In genomic region chr4:115956054-115956796, GRCh38 we compare ENCODE assay signal across 8 cellular contexts.
A peak's percentile ranks its signal among the peaks of the same experiment; 100 is the strongest.
DNase-seq lines count a peak whose midpoint lies in the region; ATAC-seq, FAIRE-seq and TF ChIP-seq lines count a peak whose summit lies in the region.
"Not testable (repeated sequence)": the region's sequence is repeated elsewhere in the genome, so short reads cannot be mapped to it uniquely, and the experiment has no call there.

No MANE protein-coding gene starts in this region.

- H4K20me1 ChIP-seq in GM12878 (ENCODE audit: control insufficient read depth, insufficient read depth): not testable (repeated sequence)

- peak; percentile 50 for DNase-seq in GM12878 (ENCODE audit: low read depth, low spot score)

- intact Hi-C loops in GM12878 (cut with micrococcal nuclease; ENCODE audit: unreplicated experiment): loop anchor here (2.0 to 10.0 kb wide), 2 partner anchors 103 to 681 kb away; no protein-coding TSS in a partner anchor

- not testable (repeated sequence) for TF ChIP-seq CTCF in GM12878 (IDR thresholded peaks at IDR 0.05 in 2 of 3, conservative IDR thresholded peaks at IDR 0.05 in 1 of 3; ENCODE audit: control insufficient read depth in 2 of 3, extremely low read depth in 1 of 3, insufficient read depth in 1 of 3, low read depth in 3 of 3, low read length in 3 of 3)

- not testable (repeated sequence) for H3K4me1 ChIP-seq in GM12878 (ENCODE audit: control insufficient read depth, insufficient read depth, low read length)

- ATAC-seq in GM18502 (IDR thresholded peaks at IDR 0.05; ENCODE audit: poor library complexity, unreplicated experiment): peak; percentile 74
- peak; percentile 60 for ATAC-seq in GM18870 (IDR thresholded peaks at IDR 0.05; ENCODE audit: unreplicated experiment)
- peak; percentile 55 for ATAC-seq in GM19351 (IDR thresholded peaks at IDR 0.05; ENCODE audit: unreplicated experiment)
- ATAC-seq in GM21576 (IDR thresholded peaks at IDR 0.05; ENCODE audit: unreplicated experiment): peak; percentile 63
- peak; percentile 68 for ATAC-seq in HG02642 (IDR thresholded peaks at IDR 0.05; ENCODE audit: poor library complexity, unreplicated experiment)
- peak; percentile 54 for ATAC-seq in HG03039 (IDR thresholded peaks at IDR 0.05; ENCODE audit: unreplicated experiment)
- peak; percentile 72 for ATAC-seq in HG03439 (IDR thresholded peaks at IDR 0.05; ENCODE audit: unreplicated experiment)
- peak; percentile 75 for ATAC-seq in GM12878

- RAD21 ChIA-PET in GM12878 (lab: Charles Lee; ENCODE audit: unreplicated experiment): not testable (repeated sequence)

- TF ChIP-seq POLR2A in GM12878 (IDR thresholded peaks at IDR 0.05; ENCODE audit: low read depth, low read length): not testable (repeated sequence)

- FAIRE-seq in GM12878 (lab: Jason Lieb, UNC): peak; percentile 7

- in situ Hi-C loops in GM12878 (cut with MboI): not testable (repeated sequence)

- not testable (repeated sequence) for BruUV-seq in GM12878 (replicated peaks; lab: Mats Ljungman, UMichigan)

- H3K9me3 ChIP-seq in GM12878 (replicated peaks; ENCODE audit: control insufficient read depth, insufficient read depth, low read length): not testable (repeated sequence)

- SMC1A ChIA-PET in GM12878 (lab: Charles Lee; ENCODE audit: uncharacterized antibody, unreplicated experiment): interaction anchor here (1.6 kb wide), 1 partner anchor 9 kb away, joined by 4 read pairs; no protein-coding TSS in a partner anchor

- H2AFZ ChIP-seq in GM12878 (ENCODE audit: control insufficient read depth, low read depth, low read length): peak overlapping the region; percentile 77

- H3K27ac ChIP-seq in GM12878 (ENCODE audit: control insufficient read depth, insufficient read depth): peak overlapping the region; percentile 80

- not testable (repeated sequence) for H3K79me2 ChIP-seq in GM12878 (ENCODE audit: control insufficient read depth, insufficient read depth, low read length)

- H3K4me2 ChIP-seq in GM12878 (ENCODE audit: control insufficient read depth, insufficient read depth): peak overlapping the region; percentile 60

- not testable (repeated sequence) for TF ChIP-seq RAD21 in GM12878 (IDR thresholded peaks at IDR 0.05; ENCODE audit: insufficient read depth, low read depth, low read length)

- H3K27me3 ChIP-seq in GM12878 (replicated peaks in 1 of 2; ENCODE audit: control insufficient read depth in 2 of 2, insufficient read depth in 2 of 2, low read length in 1 of 2): not testable (repeated sequence)

- 41% methylated on average over 6 of the region's 6 CpGs for WGBS in GM12878 (ENCODE audit: insufficient coverage, insufficient replicate concordance, low lambda C conversion rate, missing lambda C conversion rate)

- POLR2A ChIA-PET in GM12878 (lab: Charles Lee): interaction anchor here (1.1 kb wide), 1 partner anchor 103 kb away, joined by 3 read pairs; no protein-coding TSS in a partner anchor

- not testable (repeated sequence) for TF ChIP-seq EP300 in GM12878 (IDR thresholded peaks at IDR 0.05; ENCODE audit: borderline replicate concordance in 1 of 2, control insufficient read depth in 1 of 2, low read depth in 2 of 2, low read length in 2 of 2)

- CTCF ChIA-PET in GM12878 (lab: Yijun Ruan, JAX): not testable (repeated sequence)

- not testable (repeated sequence) for H3K4me3 ChIP-seq in GM12878

- H3K36me3 ChIP-seq in GM12878 (ENCODE audit: control insufficient read depth in 2 of 2, insufficient read depth in 2 of 2, low read length in 1 of 2): not testable (repeated sequence)

- peak overlapping the region; percentile 58; the same call in 1 of the 2 replicates for H3K9ac ChIP-seq in GM12878 (ENCODE audit: control insufficient read depth, insufficient read depth, low read length)

TF ChIP-seq in GM12878, 131 proteins besides CTCF, POLR2A, EP300 and RAD21 (continues in another document):
- TF ChIP-seq ATF7 (IDR thresholded peaks at IDR 0.05; ENCODE audit: low read depth) (peak; percentile 29; the same call in 1 of the 2 replicates), IKZF2 (IDR thresholded peaks at IDR 0.05) (peak; percentile 80 to 85), JUNB (IDR thresholded peaks at IDR 0.05) (peak; percentile 25; the same call in 1 of the 2 replicates), POLR2AphosphoS5 (IDR thresholded peaks at IDR 0.05; ENCODE audit: low read length) (0 out of 2 replicates have a peak, but pooled peaks have one; percentile 30), SPI1 (IDR thresholded peaks at IDR 0.05; ENCODE audit: borderline replicate concordance, insufficient read depth, low read depth, low read length) (peak; percentile 75), RELB (IDR thresholded peaks at IDR 0.05; ENCODE audit: low read depth) (peak; percentile 86), BACH1 (IDR thresholded peaks at IDR 0.05; ENCODE audit: borderline replicate concordance) (peak; percentile 48; the same call in 1 of the 2 replicates), MTA3 (IDR thresholded peaks at IDR 0.05; ENCODE audit: borderline replicate concordance, low read length) (0 out of 2 replicates have a peak, but pooled peaks have one; percentile 7), PKNOX1 (IDR thresholded peaks at IDR 0.05) (0 out of 2 replicates have a peak, but pooled peaks have one; percentile 22), IKZF1 (conservative IDR thresholded peaks at IDR 0.05) (peak; percentile 46; the same call in 1 of the 2 replicates), SMAD1 (IDR thresholded peaks at IDR 0.05; ENCODE audit: low read depth, partially characterized antibody) (peak; percentile 82), ASH2L (IDR thresholded peaks at IDR 0.05; ENCODE audit: borderline replicate concordance, low read depth) (0 out of 2 replicates have a peak, but pooled peaks have one; percentile 32), NFIC (IDR thresholded peaks at IDR 0.05; ENCODE audit: low read depth, low read length) (peak; percentile 42; the same call in 1 of the 2 replicates)
- TF ChIP-seq, protein P1, sequence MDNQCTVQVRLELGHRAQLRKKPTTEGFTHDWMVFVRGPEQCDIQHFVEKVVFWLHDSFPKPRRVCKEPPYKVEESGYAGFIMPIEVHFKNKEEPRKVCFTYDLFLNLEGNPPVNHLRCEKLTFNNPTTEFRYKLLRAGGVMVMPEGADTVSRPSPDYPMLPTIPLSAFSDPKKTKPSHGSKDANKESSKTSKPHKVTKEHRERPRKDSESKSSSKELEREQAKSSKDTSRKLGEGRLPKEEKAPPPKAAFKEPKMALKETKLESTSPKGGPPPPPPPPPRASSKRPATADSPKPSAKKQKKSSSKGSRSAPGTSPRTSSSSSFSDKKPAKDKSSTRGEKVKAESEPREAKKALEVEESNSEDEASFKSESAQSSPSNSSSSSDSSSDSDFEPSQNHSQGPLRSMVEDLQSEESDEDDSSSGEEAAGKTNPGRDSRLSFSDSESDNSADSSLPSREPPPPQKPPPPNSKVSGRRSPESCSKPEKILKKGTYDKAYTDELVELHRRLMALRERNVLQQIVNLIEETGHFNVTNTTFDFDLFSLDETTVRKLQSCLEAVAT (IDR thresholded peaks at IDR 0.05): 0 out of 2 replicates have a peak, but pooled peaks have one; percentile 65
- TF ChIP-seq, protein P2, sequence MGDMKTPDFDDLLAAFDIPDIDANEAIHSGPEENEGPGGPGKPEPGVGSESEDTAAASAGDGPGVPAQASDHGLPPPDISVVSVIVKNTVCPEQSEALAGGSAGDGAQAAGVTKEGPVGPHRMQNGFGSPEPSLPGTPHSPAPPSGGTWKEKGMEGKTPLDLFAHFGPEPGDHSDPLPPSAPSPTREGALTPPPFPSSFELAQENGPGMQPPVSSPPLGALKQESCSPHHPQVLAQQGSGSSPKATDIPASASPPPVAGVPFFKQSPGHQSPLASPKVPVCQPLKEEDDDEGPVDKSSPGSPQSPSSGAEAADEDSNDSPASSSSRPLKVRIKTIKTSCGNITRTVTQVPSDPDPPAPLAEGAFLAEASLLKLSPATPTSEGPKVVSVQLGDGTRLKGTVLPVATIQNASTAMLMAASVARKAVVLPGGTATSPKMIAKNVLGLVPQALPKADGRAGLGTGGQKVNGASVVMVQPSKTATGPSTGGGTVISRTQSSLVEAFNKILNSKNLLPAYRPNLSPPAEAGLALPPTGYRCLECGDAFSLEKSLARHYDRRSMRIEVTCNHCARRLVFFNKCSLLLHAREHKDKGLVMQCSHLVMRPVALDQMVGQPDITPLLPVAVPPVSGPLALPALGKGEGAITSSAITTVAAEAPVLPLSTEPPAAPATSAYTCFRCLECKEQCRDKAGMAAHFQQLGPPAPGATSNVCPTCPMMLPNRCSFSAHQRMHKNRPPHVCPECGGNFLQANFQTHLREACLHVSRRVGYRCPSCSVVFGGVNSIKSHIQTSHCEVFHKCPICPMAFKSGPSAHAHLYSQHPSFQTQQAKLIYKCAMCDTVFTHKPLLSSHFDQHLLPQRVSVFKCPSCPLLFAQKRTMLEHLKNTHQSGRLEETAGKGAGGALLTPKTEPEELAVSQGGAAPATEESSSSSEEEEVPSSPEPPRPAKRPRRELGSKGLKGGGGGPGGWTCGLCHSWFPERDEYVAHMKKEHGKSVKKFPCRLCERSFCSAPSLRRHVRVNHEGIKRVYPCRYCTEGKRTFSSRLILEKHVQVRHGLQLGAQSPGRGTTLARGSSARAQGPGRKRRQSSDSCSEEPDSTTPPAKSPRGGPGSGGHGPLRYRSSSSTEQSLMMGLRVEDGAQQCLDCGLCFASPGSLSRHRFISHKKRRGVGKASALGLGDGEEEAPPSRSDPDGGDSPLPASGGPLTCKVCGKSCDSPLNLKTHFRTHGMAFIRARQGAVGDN (IDR thresholded peaks at IDR 0.05): peak; percentile 72
